ENCODE assay signal across 1 cellular context in the genomic region with DNA sequence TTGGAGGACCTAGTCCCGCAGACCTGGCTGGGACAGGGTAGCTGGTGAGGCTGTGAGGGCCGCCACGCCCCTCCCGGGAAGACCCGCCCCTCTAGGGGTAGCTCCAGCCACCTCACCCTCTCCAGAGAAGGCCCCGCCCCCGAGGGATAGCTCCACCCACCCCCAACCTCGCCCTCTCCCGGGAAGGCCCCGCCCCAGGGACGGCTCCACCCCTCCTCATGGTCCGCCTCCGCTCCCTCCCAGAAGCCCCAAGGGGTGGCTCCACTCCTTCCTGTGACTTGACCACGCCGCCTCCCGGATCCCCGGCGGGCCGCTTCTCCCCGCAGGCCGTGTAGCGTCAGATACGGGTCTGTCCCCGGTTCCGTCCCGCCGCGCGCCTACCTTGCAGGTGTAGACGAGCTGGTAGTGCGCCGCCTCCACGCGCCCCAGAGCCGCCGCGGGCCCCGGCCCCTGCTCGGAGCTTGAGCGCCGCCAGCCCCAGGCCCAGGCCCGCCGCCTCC.
TF ChIP-seq lines count a peak whose summit lies in the region.

No MANE protein-coding gene starts in this region.

TF ChIP-seq in HEK293, 187 proteins besides CTCF, POLR2A, EP300 and RAD21 (continued from another document):
- TF ChIP-seq ZNF600 (tag by site-specific recombination; IDR thresholded peaks at IDR 0.05), result 0 out of 2 replicates have a peak, but pooled peaks have one; percentile 21
- TF ChIP-seq ZNF416 (tag by site-specific recombination; IDR thresholded peaks at IDR 0.05), result no peak
- peak; percentile 89 for TF ChIP-seq KLF8 (tag by site-specific recombination; IDR thresholded peaks at IDR 0.05)
- no peak for TF ChIP-seq MYNN (tag by site-specific recombination; IDR thresholded peaks at IDR 0.05; ENCODE audit: borderline replicate concordance)
- TF ChIP-seq ZXDB (tag by site-specific recombination; IDR thresholded peaks at IDR 0.05), result 0 out of 2 replicates have a peak, but pooled peaks have one; percentile 39
- TF ChIP-seq EGR2 (tag by site-specific recombination; IDR thresholded peaks at IDR 0.05; ENCODE audit: low read depth), result peak; percentile 27; the same call in 1 of the 2 replicates
- TF ChIP-seq KLF9 (tag by site-specific recombination; IDR thresholded peaks at IDR 0.05; ENCODE audit: low read depth), result peak; percentile 92
- peak; percentile 77 for TF ChIP-seq GLIS1 (tag by site-specific recombination; IDR thresholded peaks at IDR 0.05)
- TF ChIP-seq BCL11B (tag by site-specific recombination; IDR thresholded peaks at IDR 0.05; ENCODE audit: low read depth), result 0 out of 2 replicates have a peak, but pooled peaks have one; percentile 43
- TF ChIP-seq SP3 (tag by site-specific recombination; IDR thresholded peaks at IDR 0.05), result peak; percentile 92
- peak; percentile 80 for TF ChIP-seq ZNF335 (tag by site-specific recombination; conservative IDR thresholded peaks at IDR 0.05)
TF ChIP-seq in HEK293: peak in this region for 18.
